Comparison of ENCODE assay signal across 10 cellular contexts in the genomic region with DNA sequence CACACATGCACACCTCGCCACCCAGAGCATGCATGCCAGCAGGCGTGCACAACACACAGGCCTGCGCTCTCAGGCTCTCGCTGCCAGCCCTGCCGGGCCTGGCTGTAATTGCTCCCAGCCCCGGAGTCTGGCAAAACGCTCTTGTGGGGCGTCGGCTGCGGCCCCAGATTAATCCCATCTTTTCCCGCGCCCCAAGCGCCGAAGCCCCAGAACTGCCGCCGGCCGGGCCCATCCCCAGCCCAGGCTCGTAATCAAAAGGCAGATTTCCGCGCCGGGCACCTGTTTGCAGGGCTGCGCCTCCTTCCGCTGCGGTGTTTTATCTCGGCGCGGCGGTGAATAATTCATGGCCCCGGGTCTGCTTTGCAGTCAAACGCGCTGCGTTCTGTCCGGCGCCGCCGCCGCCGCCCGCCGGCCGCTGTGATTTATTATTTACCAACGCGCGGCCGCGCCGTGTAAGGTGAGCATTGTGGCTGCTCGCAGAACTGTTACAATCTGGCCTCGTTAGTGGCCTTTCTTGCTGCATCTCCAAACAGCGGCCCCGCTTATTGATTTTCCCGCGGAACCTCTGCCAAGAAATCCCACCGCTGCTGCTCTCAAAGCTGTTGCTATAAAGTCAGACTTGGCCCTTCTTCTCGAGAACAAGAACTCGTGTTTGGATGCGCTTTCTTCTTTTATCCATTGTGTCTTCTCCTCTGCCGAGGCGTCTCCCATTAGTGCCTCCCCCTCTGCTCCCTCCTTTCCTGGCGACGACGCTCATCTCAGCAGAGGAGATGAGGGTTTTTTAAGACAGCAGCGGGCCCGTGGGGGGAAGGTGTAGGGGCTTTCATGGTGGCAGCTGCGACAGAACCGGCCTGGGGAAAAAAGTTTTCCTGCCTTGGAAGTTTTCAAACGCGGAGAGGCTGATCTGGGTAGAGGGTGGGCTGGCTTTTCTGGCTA.
A peak's percentile ranks its signal among the peaks of the same experiment; 100 is the strongest.
DNase-seq lines count a peak whose midpoint lies in the region; ATAC-seq and TF ChIP-seq lines count a peak whose summit lies in the region.
"Had no signal": no experiment of that assay in that cellular context is flagged by ENCODE, and none has a peak within 500 bp of the region (broad histone marks: within the 10 kb centered on the region; RNA-seq: fewer than 3 reads in every experiment).

No MANE protein-coding gene starts in this region.

- H3K79me2 ChIP-seq in H9 (ENCODE audit: insufficient read depth, low read length), result no peaks in the 10 kb centered on the region

- no peaks in the 10 kb centered on the region for H3K79me1 ChIP-seq in H9 (ENCODE audit: insufficient read depth, low read depth, low read length, poor library complexity, severe bottlenecking)

- no peaks in the 10 kb centered on the region; the same call in 1 of the 2 replicates for H3K4me1 ChIP-seq in H9 (ENCODE audit: insufficient read depth, low read length)

- H3K56ac ChIP-seq in H9 (ENCODE audit: insufficient read length, low read depth, low read length), result no peak overlapping the region

- H3K27ac Mint-ChIP-seq in H9, result no peak overlapping the region
- no peak overlapping the region for H3K27ac Mint-ChIP-seq in activated T-helper 1 cell treated with anti-CD3 and anti-CD28 coated beads, Interleukin-12 subunit alpha, Interleukin-12 subunit beta, Interleukin-2, Interleukin-4 antibody, amounts not matched to agents 30 ng/mL and 10 ng/mL and 1 ng/mL, durations not matched to agents 14 hours and 24 hours and 36 hours

- H3K18ac ChIP-seq in H9 (ENCODE audit: insufficient read length, low read depth, low read length), result no peak overlapping the region

- no peak overlapping the region for H3K27ac ChIP-seq in H9 (ENCODE audit: insufficient read length, low read depth, low read length)

- H3K4me3 Mint-ChIP-seq in H9, result peak overlapping the region; percentile 67 to 81
- H3K4me3 Mint-ChIP-seq in activated T-helper 1 cell treated with anti-CD3 and anti-CD28 coated beads, Interleukin-12 subunit alpha, Interleukin-12 subunit beta, Interleukin-2, Interleukin-4 antibody, amounts not matched to agents 30 ng/mL and 10 ng/mL and 1 ng/mL, durations not matched to agents 14 hours and 24 hours and 36 hours, result no peak overlapping the region

- peak overlapping the region; percentile 78 for H2AFZ ChIP-seq in H9 (ENCODE audit: low read length)

- peaks cover 0 to 5% (median 0%) of the 10 kb centered on the region in 3 experiments; a peak in 1 of 7 replicates for H3K36me3 Mint-ChIP-seq in H9 (ENCODE audit: insufficient read depth in 1 of 3, low read depth in 3 of 3)
- H3K36me3 Mint-ChIP-seq in activated T-helper 1 cell treated with anti-CD3 and anti-CD28 coated beads, Interleukin-12 subunit alpha, Interleukin-12 subunit beta, Interleukin-2, Interleukin-4 antibody, amounts not matched to agents 30 ng/mL and 10 ng/mL and 1 ng/mL, durations not matched to agents 14 hours and 24 hours and 36 hours (ENCODE audit: low read depth), result no peaks in the 10 kb centered on the region

- peaks cover 63% of the 10 kb centered on the region for H3K27me3 Mint-ChIP-seq in H9 (ENCODE audit: low read depth)
- peaks cover 29% of the 10 kb centered on the region for H3K27me3 Mint-ChIP-seq in activated T-helper 1 cell treated with anti-CD3 and anti-CD28 coated beads, Interleukin-12 subunit alpha, Interleukin-12 subunit beta, Interleukin-2, Interleukin-4 antibody, amounts not matched to agents 30 ng/mL and 10 ng/mL and 1 ng/mL, durations not matched to agents 14 hours and 24 hours and 36 hours (ENCODE audit: insufficient read depth)

- H3K9ac ChIP-seq in H9 (ENCODE audit: extremely low read depth, insufficient read length, low read length), result peak overlapping the region; percentile 37

- H3K4ac ChIP-seq in H9 (ENCODE audit: low read depth, low read length), result no peak overlapping the region

- intact Hi-C loops in activated T-helper 1 cell treated with anti-CD3 and anti-CD28 coated beads, Interleukin-12 subunit alpha, Interleukin-12 subunit beta, Interleukin-2, Interleukin-4 antibody, amounts not matched to agents 30 ng/mL and 10 ng/mL and 1 ng/mL, durations not matched to agents 14 hours and 24 hours and 36 hours (cut with micrococcal nuclease), result no loop called here

- no peak overlapping the region for H2BK120ac ChIP-seq in H9 (ENCODE audit: low read depth, low read length, poor library complexity, severe bottlenecking)

- no peak overlapping the region for H4K91ac ChIP-seq in H9 (ENCODE audit: insufficient read length, low read depth, low read length)

- no peak overlapping the region for H3T11ph ChIP-seq in H9 (ENCODE audit: low read length)

- H3K23me2 ChIP-seq in H9 (ENCODE audit: insufficient read length, low read depth, low read length, poor library complexity, severe bottlenecking), result peaks cover 7% of the 10 kb centered on the region

- no CpG with 5 or more reads among the region's 68 CpGs for WGBS in H9 (ENCODE audit: extremely low coverage, insufficient read length, low lambda C conversion rate)

- H2BK15ac ChIP-seq in H9 (ENCODE audit: low read depth, low read length), result no peak overlapping the region

- peak overlapping the region; percentile 81 for H3K4me2 ChIP-seq in H9 (ENCODE audit: insufficient read depth, insufficient read length, low read length)

- peaks cover 8 to 12% of the 10 kb centered on the region in 2 experiments for H3K4me1 Mint-ChIP-seq in H9
- no peaks in the 10 kb centered on the region for H3K4me1 Mint-ChIP-seq in activated T-helper 1 cell treated with anti-CD3 and anti-CD28 coated beads, Interleukin-12 subunit alpha, Interleukin-12 subunit beta, Interleukin-2, Interleukin-4 antibody, amounts not matched to agents 30 ng/mL and 10 ng/mL and 1 ng/mL, durations not matched to agents 14 hours and 24 hours and 36 hours (ENCODE audit: low read depth)

- no peak for ATAC-seq in HG02678 (IDR thresholded peaks at IDR 0.05; ENCODE audit: unreplicated experiment)

- H3K9me3 ChIP-seq in H9 (ENCODE audit: control insufficient read depth, low read depth, low read length), result no peaks in the 10 kb centered on the region

- no peak overlapping the region for H2BK12ac ChIP-seq in H9 (ENCODE audit: insufficient read length, low read depth, low read length)

- H4K8ac ChIP-seq in H9 (replicated peaks; ENCODE audit: insufficient read length, low read depth, low read length), result no peak overlapping the region

- peaks cover 15% of the 10 kb centered on the region; the same call in 1 of the 2 replicates for H3K27me3 ChIP-seq in H9 (ENCODE audit: insufficient read depth, low read length)

- H4K5ac ChIP-seq in H9 (ENCODE audit: insufficient read length, low read depth, low read length), result no peak overlapping the region

- H3K23ac ChIP-seq in H9 (ENCODE audit: insufficient read length, low read depth, low read length), result no peak overlapping the region

- TF ChIP-seq CTCF in H9 (conservative IDR thresholded peaks at IDR 0.05), result peak; percentile 51

- DNase-seq in 8988T (peak; percentile 53), H9 (peak; percentile 71), astrocyte of the hippocampus (ENCODE audit: low read depth, low spot score) (peak; percentile 17), kidney tubule cell (ENCODE audit: low spot score) (peak; percentile 21), cerebellar nuclear complex (lab: John Stamatoyannopoulos, UW) (no peak), COLO829 (ENCODE audit: low spot score) (no peak)
- DNase-seq in activated T-helper 1 cell treated with anti-CD3 and anti-CD28 coated beads, Interleukin-12 subunit alpha, Interleukin-12 subunit beta, Interleukin-2, Interleukin-4 antibody, amounts not matched to agents 30 ng/mL and 10 ng/mL and 1 ng/mL, durations not matched to agents 14 hours and 24 hours and 36 hours (ENCODE audit: low spot score), result no peak
- DNase-seq: DND-41; stimulated activated CD4-positive, alpha-beta T cell treated with anti-CD3 and anti-CD28 coated beads, Interleukin-12 subunit alpha, Interleukin-12 subunit beta, amount 100 ng/mL, for 4 hours had no signal

- H3K9me3 Mint-ChIP-seq in H9, result peaks cover 4 to 6% of the 10 kb centered on the region in 2 experiments; a peak in 2 of 5 replicates
- no peaks in the 10 kb centered on the region for H3K9me3 Mint-ChIP-seq in activated T-helper 1 cell treated with anti-CD3 and anti-CD28 coated beads, Interleukin-12 subunit alpha, Interleukin-12 subunit beta, Interleukin-2, Interleukin-4 antibody, amounts not matched to agents 30 ng/mL and 10 ng/mL and 1 ng/mL, durations not matched to agents 14 hours and 24 hours and 36 hours

- no peak overlapping the region for H2BK20ac ChIP-seq in H9 (ENCODE audit: low read depth, low read length, poor library complexity, severe bottlenecking)

- no peak overlapping the region for H2AK5ac ChIP-seq in H9 (ENCODE audit: insufficient read length, low read length)

- H3K14ac ChIP-seq in H9 (ENCODE audit: insufficient read depth, low read length), result 0 out of 2 replicates have a peak overlapping the region, but pooled peaks have one; percentile 33

- H4K20me1 ChIP-seq in H9 (ENCODE audit: control insufficient read depth, insufficient read depth, insufficient read length), result no peaks in the 10 kb centered on the region

- H2BK5ac ChIP-seq in H9 (ENCODE audit: insufficient read length, low read length), result no peak overlapping the region

Comparison
In these comparisons a context has a peak if more than half of its experiments do, and no peak if none do; other contexts are left out.
1. DNase-seq: peak in 8988T (single experiment), H9 (single experiment), astrocyte of the hippocampus (single experiment) and kidney tubule cell (single experiment); none in cerebellar nuclear complex (0 of 2), activated T-helper 1 cell treated with anti-CD3 and anti-CD28 coated beads, Interleukin-12 subunit alpha, Interleukin-12 subunit beta, Interleukin-2, Interleukin-4 antibody, amounts not matched to agents 30 ng/mL and 10 ng/mL and 1 ng/mL, durations not matched to agents 14 hours and 24 hours and 36 hours (single experiment) and COLO829 (single experiment).